In genomic region chr7:155750255-155751125, GRCh38 we compare ENCODE assay signal across 27 cellular contexts.
DNase-seq lines count a peak whose midpoint lies in the region; ATAC-seq, FAIRE-seq and TF ChIP-seq lines count a peak whose summit lies in the region.
"Had no signal": no experiment of that assay in that cellular context is flagged by ENCODE, and none has a peak within 500 bp of the region (broad histone marks: within the 10 kb centered on the region; RNA-seq: fewer than 3 reads in every experiment).

No MANE protein-coding gene starts in this region.

- in situ Hi-C loops in G401 (cut with HindIII; ENCODE audit: low sequenced_read_pairs), result no loop called here
- in situ Hi-C loops in GM12878 (cut with MboI), result loop anchor here (10.0 to 25.0 kb wide), 2 partner anchors 363 to 546 kb away; no protein-coding TSS in a partner anchor

- H4K20me1 ChIP-seq in OCI-LY1 (ENCODE audit: insufficient read depth, low read length) (no peaks in the 10 kb centered on the region), GM12878 (ENCODE audit: control insufficient read depth, insufficient read depth) (no peaks in the 10 kb centered on the region), endothelial cell of umbilical vein (replicated peaks; ENCODE audit: control insufficient read depth, extremely low read depth, insufficient read depth, low read length) (peaks cover 14% of the 10 kb centered on the region)

- H3K36me3 Mint-ChIP-seq in T-helper 17 cell (ENCODE audit: low read depth), result peaks cover 4% of the 10 kb centered on the region
- H3K36me3 Mint-ChIP-seq: IgD-negative memory B cell had no signal

- H3K36me3 ChIP-seq in OCI-LY1 (ENCODE audit: insufficient read depth, low read length), result peaks cover 47% of the 10 kb centered on the region; the same call in 1 of the 2 replicates
- H3K36me3 ChIP-seq in GM12878 (ENCODE audit: control insufficient read depth in 2 of 2, insufficient read depth in 2 of 2, low read length in 1 of 2), result peaks cover 1 to 5% of the 10 kb centered on the region in 2 experiments; a peak in 3 of 4 replicates
- peaks cover 8 to 10% of the 10 kb centered on the region in 2 experiments for H3K36me3 ChIP-seq in endothelial cell of umbilical vein (ENCODE audit: control insufficient read depth in 2 of 2, extremely low read depth in 1 of 2, insufficient read depth in 2 of 2, low read length in 2 of 2)
- H3K36me3 ChIP-seq: MG63 had no signal

- RAD21 ChIA-PET in GM12878 (lab: Charles Lee; ENCODE audit: unreplicated experiment), result no interaction called here

- no peak overlapping the region for H3K4me3 Mint-ChIP-seq in T-helper 17 cell
- H3K4me3 Mint-ChIP-seq: CD8-positive, alpha-beta memory T cell; IgD-negative memory B cell had no signal

- dilution Hi-C loops in endothelial cell of umbilical vein (cut with MboI; ENCODE audit: extremely low pct_ligation_motif_present, low sequenced_read_pairs), result no loop called here

- peak overlapping the region; percentile 47 for H3K4me3 ChIP-seq in OCI-LY1 (ENCODE audit: low read depth, low read length, poor library complexity, severe bottlenecking)
- H3K4me3 ChIP-seq in GM12878, result no peak overlapping the region; the same call in 1 of the 2 replicates
- H3K4me3 ChIP-seq in endothelial cell of umbilical vein (replicated peaks in 1 of 3; ENCODE audit: insufficient read depth in 1 of 3, low read depth in 1 of 3, low read length in 3 of 3), result no peak overlapping the region
- H3K4me3 ChIP-seq: A549; BLaER1 treated with 17β-estradiol and CSF1 and Interleukin-3, amounts not matched to agents 10 nM and 100 nM; MG63; PC-9 had no signal

- H3K27me3 Mint-ChIP-seq in T-helper 17 cell, result no peaks in the 10 kb centered on the region
- H3K27me3 Mint-ChIP-seq: CD8-positive, alpha-beta memory T cell had no signal

- H3K9me1 ChIP-seq in endothelial cell of umbilical vein (replicated peaks; ENCODE audit: control insufficient read depth, extremely low read depth, insufficient read depth, low read length), result no peaks in the 10 kb centered on the region

- DNase-seq in G401 (ENCODE audit: low spot score) (peak; percentile 82), GM12878 (ENCODE audit: low read depth, low spot score) (no peak), endothelial cell of umbilical vein (ENCODE audit: low read depth, low spot score) (peak; percentile 43), AG20443 (ENCODE audit: low spot score) (no peak), T-helper 17 cell (no peak), D721Med (ENCODE audit: insufficient read length, low spot score) (no peak)
- no peak for DNase-seq in stimulated activated CD4-positive, alpha-beta T cell treated with anti-CD3 and anti-CD28 coated beads, Interleukin-4, amount 100 ng/mL, for 4 hours
- DNase-seq: CD8-positive, alpha-beta memory T cell; GOT3; Karpas-422; MG63; NCI-H1092 treated with DMSO at 0.1 percent for 48 hours; NCI-H146; NCI-H2081; NCI-H2171 treated with DMSO at 0.1 percent for 48 hours; NCI-H446 treated with DMSO at 0.1 percent for 48 hours; NCI-H748 treated with DMSO at 0.1 percent for 48 hours; PC-9; SIG-M5 had no signal

- H3K27ac ChIP-seq in OCI-LY1 (ENCODE audit: low read depth, low read length, poor library complexity, severe bottlenecking) (peak overlapping the region; percentile 88), GM12878 (ENCODE audit: control insufficient read depth, insufficient read depth) (peak overlapping the region; percentile 86), endothelial cell of umbilical vein (ENCODE audit: insufficient read depth, low read depth, low read length) (no peak overlapping the region)
- H3K27ac ChIP-seq: A549; BLaER1 treated with 17β-estradiol and CSF1 and Interleukin-3, amounts not matched to agents 10 nM and 100 nM; PC-9; RWPE1 had no signal

- POLR2A ChIA-PET in GM12878 (lab: Charles Lee) (no interaction called here), endothelial cell of umbilical vein (lab: Charles Lee) (interaction anchor here (0.7 kb wide), 1 partner anchor 129 kb away, joined by 4 read pairs; no protein-coding TSS in a partner anchor)

- no peak for TF ChIP-seq EP300 in GM12878 (IDR thresholded peaks at IDR 0.05; ENCODE audit: borderline replicate concordance in 1 of 2, control insufficient read depth in 1 of 2, low read depth in 2 of 2, low read length in 2 of 2)

- CTCF ChIA-PET in GM12878 (lab: Yijun Ruan, JAX) (interaction anchor here (0.7 to 1.4 kb wide), 4 partner anchors 11 to 754 kb away, joined by 3 to 4 read pairs (median 3); no protein-coding TSS in a partner anchor), endothelial cell of umbilical vein (lab: Charles Lee) (interaction anchor here (0.5 to 1.2 kb wide), 4 partner anchors 48 to 153 kb away, joined by 3 to 4 read pairs (median 4); no protein-coding TSS in a partner anchor)

- no peaks in the 10 kb centered on the region for H3K9me3 ChIP-seq in OCI-LY1 (ENCODE audit: low read length)
- no peaks in the 10 kb centered on the region for H3K9me3 ChIP-seq in GM12878 (replicated peaks; ENCODE audit: control insufficient read depth, insufficient read depth, low read length)
- no peaks in the 10 kb centered on the region for H3K9me3 ChIP-seq in endothelial cell of umbilical vein (replicated peaks; ENCODE audit: control insufficient read depth, insufficient read depth, low read length)
- H3K9me3 ChIP-seq in T-helper 17 cell (ENCODE audit: control insufficient read depth, low read length, poor library complexity, severe bottlenecking), result no peaks in the 10 kb centered on the region
- H3K9me3 ChIP-seq: A549; BLaER1 treated with 17β-estradiol and CSF1 and Interleukin-3, amounts not matched to agents 10 nM and 100 nM; MG63 had no signal

- no peak overlapping the region; the same call in 1 of the 2 replicates for H3K9ac ChIP-seq in OCI-LY1 (ENCODE audit: low read length)
- no peak overlapping the region for H3K9ac ChIP-seq in GM12878 (ENCODE audit: control insufficient read depth, insufficient read depth, low read length)
- H3K9ac ChIP-seq in endothelial cell of umbilical vein (replicated peaks; ENCODE audit: extremely low read depth, insufficient read depth, low read length), result no peak overlapping the region
- H3K9ac ChIP-seq: BLaER1 treated with 17β-estradiol and CSF1 and Interleukin-3, amounts not matched to agents 10 nM and 100 nM had no signal

- H3K4me1 ChIP-seq in OCI-LY1 (ENCODE audit: insufficient read depth, low read length, severe bottlenecking) (peaks cover 100% of the 10 kb centered on the region), GM12878 (ENCODE audit: control insufficient read depth, insufficient read depth, low read length) (peaks cover 50% of the 10 kb centered on the region), endothelial cell of umbilical vein (ENCODE audit: control insufficient read depth, extremely low read depth, insufficient read depth, low read length) (peaks cover 6% of the 10 kb centered on the region)
- H3K4me1 ChIP-seq: A549 had no signal

- 73% methylated on average over 5 of the region's 5 CpGs for WGBS in GM12878 (ENCODE audit: insufficient coverage, insufficient replicate concordance, low lambda C conversion rate, missing lambda C conversion rate)

- FAIRE-seq in GM12878 (lab: Jason Lieb, UNC), result no peak
- FAIRE-seq in endothelial cell of umbilical vein (lab: Jason Lieb, UNC), result no peak
- FAIRE-seq in D721Med (lab: Jason Lieb, UNC), result no peak
- FAIRE-seq: A549, G401.6 had no signal

- TF ChIP-seq CTCF in OCI-LY1 (IDR thresholded peaks at IDR 0.05; ENCODE audit: low read length), result no peak
- no peak for TF ChIP-seq CTCF in GM12878 (IDR thresholded peaks at IDR 0.05 in 2 of 3, conservative IDR thresholded peaks at IDR 0.05 in 1 of 3; ENCODE audit: control insufficient read depth in 2 of 3, extremely low read depth in 1 of 3, insufficient read depth in 1 of 3, low read depth in 3 of 3, low read length in 3 of 3)
- no peak for TF ChIP-seq CTCF in endothelial cell of umbilical vein (IDR thresholded peaks at IDR 0.05; ENCODE audit: extremely low read depth in 1 of 2, insufficient read depth in 1 of 2, low read depth in 1 of 2, low read length in 2 of 2)
- TF ChIP-seq CTCF in D721Med (IDR thresholded peaks at IDR 0.05; ENCODE audit: insufficient read depth, missing control alignments), result no peak

- no peak overlapping the region for H2AFZ ChIP-seq in OCI-LY1 (ENCODE audit: low read length)
- H2AFZ ChIP-seq in GM12878 (ENCODE audit: control insufficient read depth, low read depth, low read length), result no peak overlapping the region
- H2AFZ ChIP-seq in endothelial cell of umbilical vein (ENCODE audit: low read depth, low read length), result no peak overlapping the region
- H2AFZ ChIP-seq: PC-9 had no signal

- 0 out of 2 replicates have a peak, but pooled peaks cover 4% of the 10 kb centered on the region for H3F3A ChIP-seq in OCI-LY1 (ENCODE audit: insufficient read depth, low read length)

- no TSS peak for BruUV-seq in GM12878 (replicated peaks; lab: Mats Ljungman, UMichigan)
- no TSS peak for BruUV-seq in endothelial cell of umbilical vein (replicated peaks; lab: Mats Ljungman, UMichigan)

- TF ChIP-seq POLR2A in GM12878 (IDR thresholded peaks at IDR 0.05; ENCODE audit: low read depth, low read length), result no peak
- TF ChIP-seq POLR2A in endothelial cell of umbilical vein (IDR thresholded peaks at IDR 0.05; ENCODE audit: low read depth, low read length), result no peak

- ATAC-seq in GM12878 (no peak), T-helper 17 cell (no peak)
- ATAC-seq: A549, HCT116, SK-N-SH treated with all-trans-retinoic acid at 6 μM for 48 hours had no signal

- SMC1A ChIA-PET in GM12878 (lab: Charles Lee; ENCODE audit: uncharacterized antibody, unreplicated experiment), result interaction anchor here (1.3 to 1.5 kb wide), 2 partner anchors 10 to 152 kb away, joined by 3 to 6 read pairs; no protein-coding TSS in a partner anchor

- no peak for TF ChIP-seq RAD21 in GM12878 (IDR thresholded peaks at IDR 0.05; ENCODE audit: insufficient read depth, low read depth, low read length)

- H3K4me1 Mint-ChIP-seq in T-helper 17 cell, result peaks cover 61% of the 10 kb centered on the region

- H3K9me2 ChIP-seq in OCI-LY1 (ENCODE audit: low read depth, low read length), result no peaks in the 10 kb centered on the region

- no peak overlapping the region for H3K27ac Mint-ChIP-seq in T-helper 17 cell
- H3K27ac Mint-ChIP-seq: IgD-negative memory B cell had no signal

- H3K79me2 ChIP-seq in OCI-LY1 (ENCODE audit: insufficient read depth, low read length) (peaks cover 89% of the 10 kb centered on the region), GM12878 (ENCODE audit: control insufficient read depth, insufficient read depth, low read length) (peaks cover 74% of the 10 kb centered on the region), endothelial cell of umbilical vein (ENCODE audit: control insufficient read depth, insufficient read depth, low read length) (peaks cover 72% of the 10 kb centered on the region)

- H3K27me3 ChIP-seq in OCI-LY1 (ENCODE audit: insufficient read depth, low read length), result no peaks in the 10 kb centered on the region
- no peaks in the 10 kb centered on the region for H3K27me3 ChIP-seq in GM12878 (replicated peaks in 1 of 2; ENCODE audit: control insufficient read depth in 2 of 2, insufficient read depth in 2 of 2, low read length in 1 of 2)
- no peaks in the 10 kb centered on the region for H3K27me3 ChIP-seq in endothelial cell of umbilical vein (ENCODE audit: control insufficient read depth in 2 of 2, insufficient read depth in 2 of 2, low read length in 2 of 2)
- H3K27me3 ChIP-seq: BLaER1 treated with 17β-estradiol and CSF1 and Interleukin-3, amounts not matched to agents 10 nM and 100 nM; MG63 had no signal

- H3K4me2 ChIP-seq in OCI-LY1 (ENCODE audit: low read length), result peak overlapping the region; percentile 63; the same call in 1 of the 2 replicates
- peak overlapping the region; percentile 6; the same call in 1 of the 2 replicates for H3K4me2 ChIP-seq in GM12878 (ENCODE audit: control insufficient read depth, insufficient read depth)
- no peak overlapping the region for H3K4me2 ChIP-seq in endothelial cell of umbilical vein (ENCODE audit: insufficient read depth, low read length)
- H3K4me2 ChIP-seq: A549, PC-9 had no signal

- intact Hi-C loops in GM12878 (cut with micrococcal nuclease; ENCODE audit: unreplicated experiment) (loop anchor here (10.0 kb wide), 1 partner anchor 546 kb away; no protein-coding TSS in a partner anchor), endothelial cell of umbilical vein (cut with micrococcal nuclease) (no loop called here)

Comparison
In these comparisons a context has a peak if more than half of its experiments do, and no peak if none do; other contexts are left out.
1. DNase-seq: peak in G401 (single experiment) and endothelial cell of umbilical vein (single experiment); none in GM12878 (single experiment), AG20443 (single experiment), T-helper 17 cell (0 of 3), stimulated activated CD4-positive, alpha-beta T cell treated with anti-CD3 and anti-CD28 coated beads, Interleukin-4, amount 100 ng/mL, for 4 hours (0 of 2) and D721Med (single experiment).